ENCODE assay signal across 26 cellular contexts in genomic region chr4:55951191-55951922, GRCh38. TPM values are rescaled to one million over a fixed set of nuclear protein-coding genes. Genes with fewer than 3 reads are reported as not detected.
A peak's percentile ranks its signal among the peaks of the same experiment; 100 is the strongest.
DNase-seq lines count a peak whose midpoint lies in the region; ATAC-seq and TF ChIP-seq lines count a peak whose summit lies in the region.
"Had no signal": no experiment of that assay in that cellular context is flagged by ENCODE, and none has a peak within 500 bp of the region (broad histone marks: within the 10 kb centered on the region; RNA-seq: fewer than 3 reads in every experiment).

No MANE protein-coding gene starts in this region.

- H3K4me1 ChIP-seq in KMS-11 (ENCODE audit: low read depth, poor library complexity, severe bottlenecking) = peaks cover 37% of the 10 kb centered on the region
- H3K4me1 ChIP-seq in neural progenitor cell = peaks cover 17% of the 10 kb centered on the region

- H3K4me3 ChIP-seq in KMS-11 (IDR thresholded peaks at IDR 0.05; ENCODE audit: insufficient read depth, low read depth, low read length) (no peak overlapping the region), neural progenitor cell (no peak overlapping the region)
- H3K4me3 ChIP-seq: body of pancreas, psoas muscle, vagina had no signal

- H3K9ac ChIP-seq in KMS-11 (no peak overlapping the region), neural progenitor cell (no peak overlapping the region)

- no peaks in the 10 kb centered on the region for H4K20me1 ChIP-seq in KMS-11 (ENCODE audit: insufficient read depth)
- H4K20me1 ChIP-seq in neural progenitor cell (ENCODE audit: low read depth) = no peaks in the 10 kb centered on the region

- no peak overlapping the region for H3K4me3 Mint-ChIP-seq in activated T-cell treated with anti-CD3 and anti-CD28 coated beads, Interleukin-2, amount 50 U/mL, for 24 hours
- peak overlapping the region; percentile 13 for H3K4me3 Mint-ChIP-seq in activated naive CD8-positive, alpha-beta T cell treated with anti-CD3 and anti-CD28 coated beads, Interleukin-2, amount 50 U/mL, for 24 hours
- no peak overlapping the region for H3K4me3 Mint-ChIP-seq in neural progenitor cell

- H3K4me2 ChIP-seq in KMS-11 (peak overlapping the region; percentile 99; the same call in 1 of the 2 replicates), neural progenitor cell (peak overlapping the region; percentile 95)

- no peak for ATAC-seq in activated naive CD8-positive, alpha-beta T cell treated with anti-CD3 and anti-CD28 coated beads, Interleukin-2, amount 50 U/mL, for 24 hours
- no peak for ATAC-seq in GM18498 (IDR thresholded peaks at IDR 0.05; ENCODE audit: unreplicated experiment)
- ATAC-seq: body of pancreas, left cardiac atrium, Panc1, psoas muscle had no signal

- H3K36me3 Mint-ChIP-seq in activated T-cell treated with anti-CD3 and anti-CD28 coated beads, Interleukin-2, amount 50 U/mL, for 24 hours (ENCODE audit: low read depth) = peaks cover 50% of the 10 kb centered on the region
- H3K36me3 Mint-ChIP-seq in activated naive CD8-positive, alpha-beta T cell treated with anti-CD3 and anti-CD28 coated beads, Interleukin-2, amount 50 U/mL, for 24 hours (ENCODE audit: low read depth) = peaks cover 23% of the 10 kb centered on the region
- H3K36me3 Mint-ChIP-seq in neural progenitor cell = peaks cover 18% of the 10 kb centered on the region

- H3K9me3 Mint-ChIP-seq in activated T-cell treated with anti-CD3 and anti-CD28 coated beads, Interleukin-2, amount 50 U/mL, for 24 hours = no peaks in the 10 kb centered on the region
- H3K9me3 Mint-ChIP-seq in activated naive CD8-positive, alpha-beta T cell treated with anti-CD3 and anti-CD28 coated beads, Interleukin-2, amount 50 U/mL, for 24 hours = no peaks in the 10 kb centered on the region
- H3K9me3 Mint-ChIP-seq in neural progenitor cell = no peaks in the 10 kb centered on the region

- DNase-seq in activated T-cell treated with anti-CD3 and anti-CD28 coated beads, Interleukin-2, amount 50 U/mL, for 24 hours = no peak
- no peak for DNase-seq in activated T-cell treated with anti-CD3 and anti-CD28 coated beads for 4 hours
- DNase-seq in activated naive CD8-positive, alpha-beta T cell treated with anti-CD3 and anti-CD28 coated beads, Interleukin-2, amount 50 U/mL, for 24 hours = no peak
- DNase-seq in neural progenitor cell (ENCODE audit: low spot score) = no peak
- no peak for DNase-seq in nucleus accumbens (lab: John Stamatoyannopoulos, UW)
- DNase-seq in DMS53 (lab: John Stamatoyannopoulos, UW) = no peak
- DNase-seq: activated CD4-positive, alpha-beta T cell treated with anti-CD3 and anti-CD28 coated beads, Interleukin-2, amount 50 U/mL, for 4 hours; activated CD4-positive, CD25-positive, alpha-beta regulatory T cell; activated gamma-delta T cell; body of pancreas; DMS153; GDM1; HCEC 1CT; hippocampal formation; left cardiac atrium; NCI-H146; NCI-H2107; NCI-H510A; psoas muscle; SHP77 treated with DMSO at 0.1 percent for 48 hours; stimulated activated naive CD4-positive, alpha-beta T cell treated with Interleukin-2 at 50 U/mL for 16 hours; SW 1271 had no signal

- H3K9me3 ChIP-seq in neural progenitor cell (ENCODE audit: low read depth) = no peaks in the 10 kb centered on the region
- H3K9me3 ChIP-seq: body of pancreas, psoas muscle, vagina had no signal

- H3K27me3 Mint-ChIP-seq in activated T-cell treated with anti-CD3 and anti-CD28 coated beads, Interleukin-2, amount 50 U/mL, for 24 hours = no peaks in the 10 kb centered on the region
- H3K27me3 Mint-ChIP-seq in activated naive CD8-positive, alpha-beta T cell treated with anti-CD3 and anti-CD28 coated beads, Interleukin-2, amount 50 U/mL, for 24 hours = no peaks in the 10 kb centered on the region
- no peaks in the 10 kb centered on the region for H3K27me3 Mint-ChIP-seq in neural progenitor cell (ENCODE audit: insufficient read depth, low read depth)

- no peaks in the 10 kb centered on the region; the same call in 1 of the 2 replicates for H3K36me3 ChIP-seq in KMS-11 (ENCODE audit: insufficient read depth)
- peaks cover 17% of the 10 kb centered on the region for H3K36me3 ChIP-seq in neural progenitor cell

- peaks cover 32% of the 10 kb centered on the region for H3F3A ChIP-seq in neural progenitor cell (ENCODE audit: low read depth)

- H3K27me3 ChIP-seq in KMS-11 (ENCODE audit: insufficient read depth, low read depth) (no peaks in the 10 kb centered on the region), neural progenitor cell (no peaks in the 10 kb centered on the region)
- H3K27me3 ChIP-seq: vagina had no signal

- H3K27ac Mint-ChIP-seq in activated T-cell treated with anti-CD3 and anti-CD28 coated beads, Interleukin-2, amount 50 U/mL, for 24 hours = peak overlapping the region; percentile 3
- H3K27ac Mint-ChIP-seq in activated naive CD8-positive, alpha-beta T cell treated with anti-CD3 and anti-CD28 coated beads, Interleukin-2, amount 50 U/mL, for 24 hours = no peak overlapping the region
- H3K27ac Mint-ChIP-seq in neural progenitor cell = no peak overlapping the region

- H2AFZ ChIP-seq in KMS-11 (ENCODE audit: low read depth) (no peak overlapping the region), neural progenitor cell (replicated peaks) (no peak overlapping the region)

- TF ChIP-seq CTCF in KMS-11 (conservative IDR thresholded peaks at IDR 0.05; ENCODE audit: low read depth, low read length) = no peak
- TF ChIP-seq CTCF in neural progenitor cell (IDR thresholded peaks at IDR 0.05) = no peak

- H3K27ac ChIP-seq in KMS-11 (no peak overlapping the region), neural progenitor cell (no peak overlapping the region)
- H3K27ac ChIP-seq: body of pancreas, psoas muscle, vagina had no signal

- peaks cover 45% of the 10 kb centered on the region for H3K4me1 Mint-ChIP-seq in activated T-cell treated with anti-CD3 and anti-CD28 coated beads, Interleukin-2, amount 50 U/mL, for 24 hours (ENCODE audit: low read depth)
- H3K4me1 Mint-ChIP-seq in activated naive CD8-positive, alpha-beta T cell treated with anti-CD3 and anti-CD28 coated beads, Interleukin-2, amount 50 U/mL, for 24 hours = peaks cover 36% of the 10 kb centered on the region
- H3K4me1 Mint-ChIP-seq in neural progenitor cell = peaks cover 17% of the 10 kb centered on the region

- peaks cover 29% of the 10 kb centered on the region for H3K79me2 ChIP-seq in KMS-11 (ENCODE audit: insufficient read depth, low read depth)
- peaks cover 34% of the 10 kb centered on the region for H3K79me2 ChIP-seq in neural progenitor cell (ENCODE audit: low read depth)

RNA-seq across cellular contexts. Expression of gene CEP135, which starts 2.6 kb away (rescaled TPM):
- total RNA-seq in neural progenitor cell (ENCODE audit: low replicate concordance) = 25.8 and 40.4 TPM in 2 replicates
